1 cellular context compared by ENCODE assay signal in genomic region chr12:111455448-111456320, GRCh38.
TF ChIP-seq lines count a peak whose summit lies in the region.

No MANE protein-coding gene starts in this region.

TF ChIP-seq in WTC11, 78 proteins besides CTCF, POLR2A, EP300 and RAD21:
- no peak for TF ChIP-seq TEAD1 (CRISPR knock-in tag; IDR thresholded peaks at IDR 0.05)
- no peak for TF ChIP-seq ZNF121 (CRISPR knock-in tag; IDR thresholded peaks at IDR 0.05)
- no peak for TF ChIP-seq ZNF138 (CRISPR knock-in tag; conservative IDR thresholded peaks at IDR 0.05)
- no peak for TF ChIP-seq NR2C2 (CRISPR knock-in tag; IDR thresholded peaks at IDR 0.05)
- TF ChIP-seq SMAD3 (CRISPR knock-in tag; IDR thresholded peaks at IDR 0.05; ENCODE audit: borderline replicate concordance): no peak
- TF ChIP-seq ZNF219 (CRISPR knock-in tag; IDR thresholded peaks at IDR 0.05; ENCODE audit: borderline replicate concordance): no peak
- TF ChIP-seq, protein P1, sequence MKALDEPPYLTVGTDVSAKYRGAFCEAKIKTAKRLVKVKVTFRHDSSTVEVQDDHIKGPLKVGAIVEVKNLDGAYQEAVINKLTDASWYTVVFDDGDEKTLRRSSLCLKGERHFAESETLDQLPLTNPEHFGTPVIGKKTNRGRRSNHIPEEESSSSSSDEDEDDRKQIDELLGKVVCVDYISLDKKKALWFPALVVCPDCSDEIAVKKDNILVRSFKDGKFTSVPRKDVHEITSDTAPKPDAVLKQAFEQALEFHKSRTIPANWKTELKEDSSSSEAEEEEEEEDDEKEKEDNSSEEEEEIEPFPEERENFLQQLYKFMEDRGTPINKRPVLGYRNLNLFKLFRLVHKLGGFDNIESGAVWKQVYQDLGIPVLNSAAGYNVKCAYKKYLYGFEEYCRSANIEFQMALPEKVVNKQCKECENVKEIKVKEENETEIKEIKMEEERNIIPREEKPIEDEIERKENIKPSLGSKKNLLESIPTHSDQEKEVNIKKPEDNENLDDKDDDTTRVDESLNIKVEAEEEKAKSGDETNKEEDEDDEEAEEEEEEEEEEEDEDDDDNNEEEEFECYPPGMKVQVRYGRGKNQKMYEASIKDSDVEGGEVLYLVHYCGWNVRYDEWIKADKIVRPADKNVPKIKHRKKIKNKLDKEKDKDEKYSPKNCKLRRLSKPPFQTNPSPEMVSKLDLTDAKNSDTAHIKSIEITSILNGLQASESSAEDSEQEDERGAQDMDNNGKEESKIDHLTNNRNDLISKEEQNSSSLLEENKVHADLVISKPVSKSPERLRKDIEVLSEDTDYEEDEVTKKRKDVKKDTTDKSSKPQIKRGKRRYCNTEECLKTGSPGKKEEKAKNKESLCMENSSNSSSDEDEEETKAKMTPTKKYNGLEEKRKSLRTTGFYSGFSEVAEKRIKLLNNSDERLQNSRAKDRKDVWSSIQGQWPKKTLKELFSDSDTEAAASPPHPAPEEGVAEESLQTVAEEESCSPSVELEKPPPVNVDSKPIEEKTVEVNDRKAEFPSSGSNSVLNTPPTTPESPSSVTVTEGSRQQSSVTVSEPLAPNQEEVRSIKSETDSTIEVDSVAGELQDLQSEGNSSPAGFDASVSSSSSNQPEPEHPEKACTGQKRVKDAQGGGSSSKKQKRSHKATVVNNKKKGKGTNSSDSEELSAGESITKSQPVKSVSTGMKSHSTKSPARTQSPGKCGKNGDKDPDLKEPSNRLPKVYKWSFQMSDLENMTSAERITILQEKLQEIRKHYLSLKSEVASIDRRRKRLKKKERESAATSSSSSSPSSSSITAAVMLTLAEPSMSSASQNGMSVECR (CRISPR knock-in tag; IDR thresholded peaks at IDR 0.05; ENCODE audit: borderline replicate concordance): no peak
